In the genomic region with DNA sequence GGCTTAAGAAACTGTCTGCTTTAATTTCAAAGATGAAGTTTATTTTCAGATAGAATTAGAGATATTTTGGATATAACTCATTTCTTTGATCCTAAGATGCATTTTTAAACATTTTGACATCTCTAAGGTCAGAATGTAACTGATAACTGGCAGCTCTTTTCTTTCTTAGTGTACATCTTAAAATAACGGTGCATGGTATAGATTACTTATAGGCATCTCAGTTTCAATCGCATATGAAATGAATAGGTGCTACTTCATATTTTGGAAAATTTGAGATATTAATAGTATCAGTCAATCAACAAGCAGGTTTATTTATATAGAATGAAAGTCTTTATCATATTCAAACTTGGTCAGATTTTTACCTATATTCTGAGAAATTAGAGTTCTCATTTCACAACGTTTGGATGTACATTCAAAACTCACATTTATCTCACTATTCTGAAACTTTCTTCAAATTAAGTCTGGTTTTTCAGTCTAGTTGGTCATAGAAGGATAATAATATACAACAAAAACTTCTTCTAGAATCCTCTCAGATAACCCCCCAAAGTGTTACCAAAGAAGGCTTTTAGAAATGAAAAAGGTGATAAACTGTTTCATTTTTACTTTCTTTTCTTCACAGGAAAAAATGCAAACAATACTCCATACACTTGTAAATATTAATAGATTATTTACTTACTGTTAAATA, we compare ENCODE assay signal across 26 cellular contexts.
A peak's percentile ranks its signal among the peaks of the same experiment; 100 is the strongest.
DNase-seq lines count a peak whose midpoint lies in the region; ATAC-seq, FAIRE-seq and TF ChIP-seq lines count a peak whose summit lies in the region.
"Had no signal": no experiment of that assay in that cellular context is flagged by ENCODE, and none has a peak within 500 bp of the region (broad histone marks: within the 10 kb centered on the region; RNA-seq: fewer than 3 reads in every experiment).

No MANE protein-coding gene starts in this region.

- 1% methylated on average over 3 of the region's 3 CpGs for WGBS in GM12878 (ENCODE audit: insufficient coverage, insufficient replicate concordance, low lambda C conversion rate, missing lambda C conversion rate)

- peaks cover 0 to 39% (median 19%) of the 10 kb centered on the region in 5 donors for H3K36me3 Mint-ChIP-seq in naive thymus-derived CD4-positive, alpha-beta T cell

- no peak for TF ChIP-seq EP300 in GM12878 (IDR thresholded peaks at IDR 0.05; ENCODE audit: borderline replicate concordance in 1 of 2, control insufficient read depth in 1 of 2, low read depth in 2 of 2, low read length in 2 of 2)

- no peaks in the 10 kb centered on the region for H4K20me1 ChIP-seq in GM12878 (ENCODE audit: control insufficient read depth, insufficient read depth)

- H3K4me2 ChIP-seq in GM12878 (ENCODE audit: control insufficient read depth, insufficient read depth), result no peak overlapping the region

- BruUV-seq in GM12878 (replicated peaks; lab: Mats Ljungman, UMichigan), result no TSS peak

- FAIRE-seq in A204.1 (lab: Jason Lieb, UNC) (peak; percentile 9), GM12878 (lab: Jason Lieb, UNC) (peak; percentile 38)
- FAIRE-seq: GM12891, H54, HepG2 had no signal

- H3K27ac ChIP-seq in GM12878 (ENCODE audit: control insufficient read depth, insufficient read depth), result no peak overlapping the region
- no peak overlapping the region for H3K27ac ChIP-seq in naive thymus-derived CD4-positive, alpha-beta T cell (ENCODE audit: low read depth, low read length)
- H3K27ac ChIP-seq: SJSA1 had no signal

- peaks cover 3% of the 10 kb centered on the region; the same call in 1 of the 2 replicates for H3K4me1 ChIP-seq in GM12878 (ENCODE audit: control insufficient read depth, insufficient read depth, low read length)
- no peaks in the 10 kb centered on the region for H3K4me1 ChIP-seq in naive thymus-derived CD4-positive, alpha-beta T cell (ENCODE audit: control insufficient read depth in 2 of 2, insufficient read depth in 2 of 2, low read length in 2 of 2)
- H3K4me1 ChIP-seq: SJSA1 had no signal

- no peak for TF ChIP-seq POLR2A in GM12878 (IDR thresholded peaks at IDR 0.05; ENCODE audit: low read depth, low read length)

- peaks cover 0 to 3% of the 10 kb centered on the region in 2 experiments; a peak in 1 of 4 replicates for H3K36me3 ChIP-seq in GM12878 (ENCODE audit: control insufficient read depth in 2 of 2, insufficient read depth in 2 of 2, low read length in 1 of 2)
- no peaks in the 10 kb centered on the region for H3K36me3 ChIP-seq in naive thymus-derived CD4-positive, alpha-beta T cell (ENCODE audit: control insufficient read depth in 2 of 3, insufficient read depth in 3 of 3, low read length in 3 of 3)

- SMC1A ChIA-PET in GM12878 (lab: Charles Lee; ENCODE audit: uncharacterized antibody, unreplicated experiment), result interaction anchor here (1.6 kb wide), 1 partner anchor 10 kb away, joined by 5 read pairs; no protein-coding TSS in a partner anchor

- TF ChIP-seq RAD21 in GM12878 (IDR thresholded peaks at IDR 0.05; ENCODE audit: insufficient read depth, low read depth, low read length), result no peak

- intact Hi-C loops in GM12878 (cut with micrococcal nuclease; ENCODE audit: unreplicated experiment), result loop anchor here (10.0 kb wide), 1 partner anchor 306 kb away; the partner anchor contains the start of gene MARCHF7
- intact Hi-C loops in naive thymus-derived CD4-positive, alpha-beta T cell (cut with micrococcal nuclease), result no loop called here

- H2AFZ ChIP-seq in GM12878 (ENCODE audit: control insufficient read depth, low read depth, low read length), result no peak overlapping the region

- no peak overlapping the region for H3K4me3 Mint-ChIP-seq in naive thymus-derived CD4-positive, alpha-beta T cell
- H3K4me3 Mint-ChIP-seq: T-cell had no signal

- no peak overlapping the region for H3K4me3 ChIP-seq in GM12878
- H3K4me3 ChIP-seq in naive thymus-derived CD4-positive, alpha-beta T cell (ENCODE audit: low read length), result no peak overlapping the region
- H3K4me3 ChIP-seq: SJSA1 had no signal

- TF ChIP-seq CTCF in GM13976 (IDR thresholded peaks at IDR 0.05; ENCODE audit: borderline replicate concordance, control extremely low read depth, extremely low read depth, insufficient read depth, missing control alignments) (no peak), GM12878 (IDR thresholded peaks at IDR 0.05 in 2 of 3, conservative IDR thresholded peaks at IDR 0.05 in 1 of 3; ENCODE audit: control insufficient read depth in 2 of 3, extremely low read depth in 1 of 3, insufficient read depth in 1 of 3, low read depth in 3 of 3, low read length in 3 of 3) (no peak)

- CTCF ChIA-PET in GM12878 (lab: Yijun Ruan, JAX), result no interaction called here
- CTCF ChIA-PET in naive thymus-derived CD4-positive, alpha-beta T cell (lab: Charles Lee), result no interaction called here

- H3K27ac Mint-ChIP-seq in naive thymus-derived CD4-positive, alpha-beta T cell, result no peak overlapping the region
- H3K27ac Mint-ChIP-seq: T-cell had no signal

- ATAC-seq in GM21529 (IDR thresholded peaks at IDR 0.05; ENCODE audit: unreplicated experiment), result peak; percentile 41
- ATAC-seq in GM12878, result peak; percentile 59
- no peak for ATAC-seq in naive thymus-derived CD4-positive, alpha-beta T cell
- ATAC-seq in GM21526 (IDR thresholded peaks at IDR 0.05; ENCODE audit: low FRiP score, unreplicated experiment), result no peak
- ATAC-seq: HepG2, PC-3, Right ventricle myocardium inferior, T-cell had no signal

- POLR2A ChIA-PET in GM12878 (lab: Charles Lee), result no interaction called here
- POLR2A ChIA-PET in naive thymus-derived CD4-positive, alpha-beta T cell (lab: Charles Lee), result no interaction called here

- no peaks in the 10 kb centered on the region for H3K9me3 Mint-ChIP-seq in naive thymus-derived CD4-positive, alpha-beta T cell
- H3K9me3 Mint-ChIP-seq: T-cell had no signal

- no peaks in the 10 kb centered on the region for H3K79me2 ChIP-seq in GM12878 (ENCODE audit: control insufficient read depth, insufficient read depth, low read length)

- no peaks in the 10 kb centered on the region for H3K4me1 Mint-ChIP-seq in naive thymus-derived CD4-positive, alpha-beta T cell
- H3K4me1 Mint-ChIP-seq: T-cell had no signal

- H3K9me3 ChIP-seq in GM12878 (replicated peaks; ENCODE audit: control insufficient read depth, insufficient read depth, low read length), result no peaks in the 10 kb centered on the region; the same call in 2 of the 3 replicates
- H3K9me3 ChIP-seq in naive thymus-derived CD4-positive, alpha-beta T cell (ENCODE audit: control insufficient read depth in 2 of 3, low read length in 3 of 3), result no peaks in the 10 kb centered on the region
- H3K9me3 ChIP-seq: SJSA1 had no signal

- DNase-seq in GM13976 (ENCODE audit: low spot score) (peak; percentile 20), GM12878 (ENCODE audit: low read depth, low spot score) (no peak), NCI-H1092 treated with DMSO at 0.1 percent for 48 hours (lab: John Stamatoyannopoulos, UW) (no peak), activated gamma-delta T cell (lab: John Stamatoyannopoulos, UW) (no peak)
- no peak for DNase-seq in naive thymus-derived CD4-positive, alpha-beta T cell
- DNase-seq: 8988T; Calu3; DMS79 treated with DMSO at 0.1 percent for 48 hours; Karpas-422; NCI-H1105 treated with DMSO at 0.1 percent for 48 hours; NCI-H146; NCI-H1930; NCI-H2107; NCI-H524; NCI-H748 treated with DMSO at 0.1 percent for 48 hours; NK-92 treated with Interleukin-12 subunit alpha and Interleukin-12 subunit beta, amount 100 ng/mL, for 24 hours; PC-3; T-cell had no signal

- H3K27me3 ChIP-seq in GM12878 (replicated peaks in 1 of 2; ENCODE audit: control insufficient read depth in 2 of 2, insufficient read depth in 2 of 2, low read length in 1 of 2), result no peaks in the 10 kb centered on the region
- H3K27me3 ChIP-seq in naive thymus-derived CD4-positive, alpha-beta T cell (ENCODE audit: control insufficient read depth in 2 of 2, insufficient read depth in 2 of 2, low read length in 2 of 2), result no peaks in the 10 kb centered on the region
- H3K27me3 ChIP-seq: SJSA1 had no signal

- H3K27me3 Mint-ChIP-seq in naive thymus-derived CD4-positive, alpha-beta T cell, result no peaks in the 10 kb centered on the region
- H3K27me3 Mint-ChIP-seq: T-cell had no signal

- no peak overlapping the region for H3K9ac ChIP-seq in GM12878 (ENCODE audit: control insufficient read depth, insufficient read depth, low read length)

- in situ Hi-C loops in GM13976 (cut with MboI; ENCODE audit: low sequenced_read_pairs, unreplicated experiment), result no loop called here
- in situ Hi-C loops in GM12878 (cut with MboI), result no loop called here

- RAD21 ChIA-PET in GM12878 (lab: Charles Lee; ENCODE audit: unreplicated experiment), result no interaction called here

TF ChIP-seq in GM12878, 131 proteins besides CTCF, POLR2A, EP300 and RAD21 (continues in another document):
- TF ChIP-seq ZNF687 (IDR thresholded peaks at IDR 0.05) (no peak), GABPA (IDR thresholded peaks at IDR 0.05; ENCODE audit: low read depth) (peak; percentile 23; the same call in 1 of the 2 replicates), SREBF1 (IDR thresholded peaks at IDR 0.05; ENCODE audit: low read length) (no peak), NFIC (IDR thresholded peaks at IDR 0.05; ENCODE audit: low read depth, low read length) (peak; percentile 74; the same call in 1 of the 2 replicates), RCOR1 (conservative IDR thresholded peaks at IDR 0.05; ENCODE audit: low read depth, low read length) (no peak)

Comparison
In these comparisons a context has a peak if more than half of its experiments do, and no peak if none do; other contexts are left out.
1. ATAC-seq: peak in GM21529 (single experiment) and GM12878 (single experiment); none in naive thymus-derived CD4-positive, alpha-beta T cell (single experiment) and GM21526 (single experiment).